Comparison of ENCODE assay signal across 17 cellular contexts in genomic region chr14:85991156-85991555, GRCh38.
DNase-seq lines count a peak whose midpoint lies in the region; ATAC-seq and TF ChIP-seq lines count a peak whose summit lies in the region.
"Had no signal": no experiment of that assay in that cellular context is flagged by ENCODE, and none has a peak within 500 bp of the region (broad histone marks: within the 10 kb centered on the region; RNA-seq: fewer than 3 reads in every experiment).

No MANE protein-coding gene starts in this region.

- H3K27me3 ChIP-seq in BE2C, result no peaks in the 10 kb centered on the region

- peak; percentile 10 for DNase-seq in AG20443 (ENCODE audit: low spot score)
- DNase-seq in HS-5 (ENCODE audit: low read depth), result peak; percentile 67
- peak; percentile 1 for DNase-seq in astrocyte of the hippocampus (ENCODE audit: low read depth, low spot score)
- peak; percentile 16 for DNase-seq in fibroblast of villous mesenchyme (ENCODE audit: low read depth)
- DNase-seq in BE2C, result no peak
- no peak for DNase-seq in sciatic nerve (ENCODE audit: low spot score)
- no peak for DNase-seq in RPMI8226
- DNase-seq: CD4-positive, alpha-beta memory T cell; DMS79 treated with DMSO at 0.1 percent for 48 hours; GF-D8; H7; NCI-H1048; NCI-H146; NCI-H2081 treated with DMSO at 0.1 percent for 48 hours; NCI-H2227 treated with DMSO at 0.1 percent for 48 hours; NCI-H526 treated with DMSO at 0.1 percent for 48 hours had no signal

- no peaks in the 10 kb centered on the region for H3K9me3 ChIP-seq in BE2C

- no peaks in the 10 kb centered on the region for H3K36me3 ChIP-seq in BE2C

- ATAC-seq in GM19328 (IDR thresholded peaks at IDR 0.05; ENCODE audit: unreplicated experiment), result no peak
- ATAC-seq in sciatic nerve, result no peak

- intact Hi-C loops in sciatic nerve (cut with DNase I), result no loop called here

- TF ChIP-seq CTCF in fibroblast of villous mesenchyme (IDR thresholded peaks at IDR 0.05; ENCODE audit: insufficient read depth, low read depth, low read length) (no peak), BE2C (IDR thresholded peaks at IDR 0.05; ENCODE audit: low read depth, low read length) (no peak)

- no peaks in the 10 kb centered on the region for H3K4me1 ChIP-seq in BE2C

- H3K4me3 ChIP-seq in fibroblast of villous mesenchyme (ENCODE audit: low read depth, low read length), result no peak overlapping the region
- H3K4me3 ChIP-seq in BE2C (ENCODE audit: low read depth, low read length), result no peak overlapping the region

Comparison
In these comparisons a context has a peak if more than half of its experiments do, and no peak if none do; other contexts are left out.
1. DNase-seq: peak in AG20443 (single experiment), HS-5 (single experiment), astrocyte of the hippocampus (single experiment) and fibroblast of villous mesenchyme (single experiment); none in BE2C (single experiment), sciatic nerve (single experiment) and RPMI8226 (single experiment).